In genomic region chr7:131636092-131636491, GRCh38 we compare ENCODE assay signal across 20 cellular contexts.
"Had no signal": no experiment of that assay in that cellular context is flagged by ENCODE, and none has a peak within 500 bp of the region (broad histone marks: within the 10 kb centered on the region; RNA-seq: fewer than 3 reads in every experiment).

No MANE protein-coding gene starts in this region.

- H3K4me1 ChIP-seq: breast epithelium, colonic mucosa had no signal

- H3K4me1 Mint-ChIP-seq: activated CD4-positive, alpha-beta T cell treated with anti-CD3 and anti-CD28 coated beads, Interleukin-2, amount 10 ng/mL, durations not matched to agents 7 days and 5 days; activated T-helper 17 cell treated with anti-CD3 and anti-CD28 coated beads, Interleukin-2, amount 50 U/mL, for 72 hours had no signal

- DNase-seq: activated CD4-positive, alpha-beta T cell treated with anti-CD3 and anti-CD28 coated beads, Interleukin-2, amount 10 ng/mL, durations not matched to agents 7 days and 5 days; activated CD4-positive, CD25-positive, alpha-beta regulatory T cell treated with anti-CD3 and anti-CD28 coated beads, Interleukin-2, amount 50 U/mL, for 72 hours; activated CD8-positive, alpha-beta T cell treated with anti-CD3 and anti-CD28 coated beads, Interleukin-2, amount 10 ng/mL, durations not matched to agents 7 days and 5 days; colonic mucosa; endodermal cell; kidney; occipital lobe; retina; SK-N-SH; stimulated activated CD4-positive, alpha-beta T cell treated with anti-CD3 and anti-CD28 coated beads, Interleukin-4, amount 100 ng/mL, for 24 hours; stimulated activated naive CD8-positive, alpha-beta T cell treated with anti-CD3 and anti-CD28 coated beads, Interleukin-15, Interleukin-2, amounts not matched to agents 100 U/mL and 50 U/mL, for 24 hours; T-helper 2 cell had no signal

- H3K9me3 Mint-ChIP-seq: activated CD4-positive, alpha-beta T cell treated with anti-CD3 and anti-CD28 coated beads, Interleukin-2, amount 10 ng/mL, durations not matched to agents 7 days and 5 days; activated naive CD4-positive, alpha-beta T cell treated with anti-CD3 and anti-CD28 coated beads, Interleukin-2, amount 50 U/mL, for 72 hours; activated T-helper 17 cell treated with anti-CD3 and anti-CD28 coated beads, Interleukin-2, amount 50 U/mL, for 72 hours; endodermal cell had no signal

- H3K27ac Mint-ChIP-seq: activated CD4-positive, alpha-beta T cell treated with anti-CD3 and anti-CD28 coated beads, Interleukin-2, amount 10 ng/mL, durations not matched to agents 7 days and 5 days; activated CD8-positive, alpha-beta T cell treated with anti-CD3 and anti-CD28 coated beads, Interleukin-2, amount 10 ng/mL, durations not matched to agents 7 days and 5 days; activated T-helper 17 cell treated with anti-CD3 and anti-CD28 coated beads, Interleukin-2, amount 50 U/mL, for 72 hours; endodermal cell had no signal

- H3K27me3 Mint-ChIP-seq: activated CD4-positive, alpha-beta T cell treated with anti-CD3 and anti-CD28 coated beads, Interleukin-2, amount 10 ng/mL, durations not matched to agents 7 days and 5 days had no signal

- H3K4me3 ChIP-seq: breast epithelium, colonic mucosa, tibial artery had no signal

- H3K9me3 ChIP-seq: breast epithelium, colonic mucosa, SK-N-SH, tibial artery had no signal

- H3K27me3 ChIP-seq: breast epithelium, colonic mucosa, tibial artery had no signal

- H3K9ac ChIP-seq: SK-N-SH had no signal

- H3K4me2 ChIP-seq: SK-N-SH had no signal

- FAIRE-seq: astrocyte, kidney, urothelium cell line had no signal

- H3K36me3 Mint-ChIP-seq: activated naive CD4-positive, alpha-beta T cell treated with anti-CD3 and anti-CD28 coated beads, Interleukin-2, amount 50 U/mL, for 72 hours had no signal

- H3K27ac ChIP-seq: breast epithelium, colonic mucosa, epithelial cell of prostate, tibial artery, VCaP had no signal

- ATAC-seq: activated CD8-positive, alpha-beta T cell treated with anti-CD3 and anti-CD28 coated beads, Interleukin-2, amount 10 ng/mL, durations not matched to agents 7 days and 5 days; activated naive CD4-positive, alpha-beta T cell treated with anti-CD3 and anti-CD28 coated beads, Interleukin-2, amount 50 U/mL, for 72 hours; activated T-helper 17 cell treated with anti-CD3 and anti-CD28 coated beads, Interleukin-2, amount 50 U/mL, for 72 hours; stimulated activated naive CD8-positive, alpha-beta T cell treated with anti-CD3 and anti-CD28 coated beads, Interleukin-15, Interleukin-2, amounts not matched to agents 100 U/mL and 50 U/mL, for 24 hours had no signal

- H3K36me3 ChIP-seq: breast epithelium, colonic mucosa, tibial artery had no signal

- H3K4me3 Mint-ChIP-seq: activated CD4-positive, alpha-beta T cell treated with anti-CD3 and anti-CD28 coated beads, Interleukin-2, amount 10 ng/mL, durations not matched to agents 7 days and 5 days; activated CD8-positive, alpha-beta T cell treated with anti-CD3 and anti-CD28 coated beads, Interleukin-2, amount 10 ng/mL, durations not matched to agents 7 days and 5 days; activated T-helper 17 cell treated with anti-CD3 and anti-CD28 coated beads, Interleukin-2, amount 50 U/mL, for 72 hours; endodermal cell had no signal
